In the genomic region with DNA sequence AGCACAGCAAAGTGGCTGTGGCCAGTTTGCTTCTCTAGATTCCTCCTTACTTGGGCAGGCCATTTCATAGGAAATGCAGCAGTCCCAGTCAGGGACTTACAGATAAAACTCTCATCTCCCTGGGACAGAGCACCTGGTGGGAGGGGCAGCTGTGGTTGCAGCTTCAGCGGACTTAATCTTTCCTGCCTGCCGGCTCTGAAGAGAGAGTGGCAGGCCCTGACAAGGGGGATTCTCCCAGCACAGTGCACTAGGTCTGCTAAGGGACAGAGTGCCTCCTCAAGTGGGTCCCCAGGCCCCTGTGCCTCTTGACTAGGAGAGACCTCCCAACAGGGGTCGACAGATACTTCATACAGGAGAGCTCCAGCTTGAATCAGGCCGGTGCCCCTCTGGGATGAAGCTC, we compare ENCODE assay signal across 26 cellular contexts.
"Had no signal": no experiment of that assay in that cellular context is flagged by ENCODE, and none has a peak within 500 bp of the region (broad histone marks: within the 10 kb centered on the region; RNA-seq: fewer than 3 reads in every experiment).

No MANE protein-coding gene starts in this region.

- H3K27ac Mint-ChIP-seq: naive thymus-derived CD4-positive, alpha-beta T cell; nephron; stimulated activated effector memory CD8-positive, alpha-beta T cell treated with anti-CD3 and anti-CD28 coated beads, Interleukin-12 subunit alpha, Interleukin-12 subunit beta, amount 100 ng/mL, for 72 hours had no signal

- H3K4me3 ChIP-seq: dorsolateral prefrontal cortex, esophagus muscularis mucosa, gastroesophageal sphincter, heart left ventricle, hepatocyte, left lung, prostate gland, right atrium auricular region, sigmoid colon, testis, tibial artery, upper lobe of right lung, vagina had no signal

- H2AFZ ChIP-seq: hepatocyte had no signal

- H3K4me3 Mint-ChIP-seq: naive thymus-derived CD4-positive, alpha-beta T cell; nephron; stimulated activated effector memory CD8-positive, alpha-beta T cell treated with anti-CD3 and anti-CD28 coated beads, Interleukin-12 subunit alpha, Interleukin-12 subunit beta, amount 100 ng/mL, for 72 hours had no signal

- H3K4me2 ChIP-seq: hepatocyte had no signal

- H3K4me1 Mint-ChIP-seq: naive thymus-derived CD4-positive, alpha-beta T cell; nephron; stimulated activated effector memory CD8-positive, alpha-beta T cell treated with anti-CD3 and anti-CD28 coated beads, Interleukin-12 subunit alpha, Interleukin-12 subunit beta, amount 100 ng/mL, for 72 hours had no signal

- H3K27me3 Mint-ChIP-seq: naive thymus-derived CD4-positive, alpha-beta T cell had no signal

- H3K4me1 ChIP-seq: esophagus muscularis mucosa, foreskin keratinocyte, gastroesophageal sphincter, heart left ventricle, left lung, prostate gland, right atrium auricular region, sigmoid colon, testis, tibial artery, upper lobe of right lung, vagina had no signal

- H3K36me3 Mint-ChIP-seq: stimulated activated effector memory CD8-positive, alpha-beta T cell treated with anti-CD3 and anti-CD28 coated beads, Interleukin-12 subunit alpha, Interleukin-12 subunit beta, amount 100 ng/mL, for 72 hours had no signal

- H3K36me3 ChIP-seq: esophagus muscularis mucosa, gastroesophageal sphincter, heart left ventricle, left lung, prostate gland, right atrium auricular region, sigmoid colon, tibial artery, upper lobe of right lung, vagina had no signal

- H3K9me3 ChIP-seq: prostate gland, sigmoid colon, testis, vagina had no signal

- DNase-seq: dorsolateral prefrontal cortex; effector CD8-positive, alpha-beta T cell; foreskin keratinocyte; heart left ventricle; left cardiac atrium; left lung; mesenchymal stem cell; midbrain; naive thymus-derived CD4-positive, alpha-beta T cell; nucleus accumbens; sigmoid colon; stimulated activated CD4-positive, alpha-beta T cell treated with anti-CD3 and anti-CD28 coated beads, Interleukin-2, amount 100 ng/mL, for 24 hours; stimulated activated CD4-positive, alpha-beta T cell treated with anti-CD3 and anti-CD28 coated beads, Interleukin-4, amount 100 ng/mL, for 24 hours; stimulated activated naive CD8-positive, alpha-beta T cell treated with anti-CD3 and anti-CD28 coated beads, Interleukin-15, Interleukin-2, amounts not matched to agents 100 U/mL and 50 U/mL, for 24 hours; substantia nigra; testis; tibial artery; upper lobe of right lung had no signal

- H3K27ac ChIP-seq: dorsolateral prefrontal cortex, esophagus muscularis mucosa, foreskin keratinocyte, gastroesophageal sphincter, heart left ventricle, hepatocyte, left lung, prostate gland, right atrium auricular region, sigmoid colon, testis, tibial artery, upper lobe of right lung, vagina had no signal

- H3K79me2 ChIP-seq: hepatocyte had no signal

- H3K27me3 ChIP-seq: dorsolateral prefrontal cortex, esophagus muscularis mucosa, foreskin keratinocyte, gastroesophageal sphincter, heart left ventricle, hepatocyte, left lung, right atrium auricular region, sigmoid colon, testis, tibial artery, upper lobe of right lung, vagina had no signal

- ATAC-seq: foreskin keratinocyte; gastroesophageal sphincter; heart left ventricle; left cardiac atrium; left lung; naive thymus-derived CD4-positive, alpha-beta T cell; stimulated activated effector memory CD8-positive, alpha-beta T cell treated with anti-CD3 and anti-CD28 coated beads, Interleukin-12 subunit alpha, Interleukin-12 subunit beta, amount 100 ng/mL, for 72 hours; stimulated activated naive CD8-positive, alpha-beta T cell treated with anti-CD3 and anti-CD28 coated beads, Interleukin-15, Interleukin-2, amounts not matched to agents 100 U/mL and 50 U/mL, for 24 hours; upper lobe of right lung had no signal
